ENCODE assay signal across 9 cellular contexts in the genomic region with DNA sequence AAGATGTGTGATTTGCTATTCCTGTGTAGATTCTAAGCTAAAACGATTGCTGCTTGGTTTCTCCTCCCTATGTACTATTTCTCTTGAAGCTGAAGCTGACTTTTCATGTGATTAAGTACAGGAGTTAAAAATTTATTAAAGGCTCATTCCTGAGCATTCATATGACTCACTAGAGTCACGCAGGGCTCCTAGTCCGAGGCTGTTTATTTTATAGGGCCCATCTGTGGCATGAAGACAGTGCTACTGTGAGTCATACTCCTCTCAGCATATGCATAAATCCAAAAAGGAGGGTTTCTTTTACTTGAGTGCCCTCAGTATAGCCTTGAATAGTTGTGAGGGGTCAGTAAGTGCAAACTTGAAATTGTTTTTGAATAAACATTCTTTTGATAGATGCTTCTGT.
A peak's percentile ranks its signal among the peaks of the same experiment; 100 is the strongest.
DNase-seq lines count a peak whose midpoint lies in the region; ATAC-seq and TF ChIP-seq lines count a peak whose summit lies in the region.
"Had no signal": no experiment of that assay in that cellular context is flagged by ENCODE, and none has a peak within 500 bp of the region (broad histone marks: within the 10 kb centered on the region; RNA-seq: fewer than 3 reads in every experiment).

No MANE protein-coding gene starts in this region.

- H3K4me3 ChIP-seq in mesodermal cell (ENCODE audit: extremely low read depth, insufficient read depth, low read length, poor library complexity, severe bottlenecking): no peak overlapping the region

- H3K36me3 ChIP-seq in mesodermal cell (ENCODE audit: control insufficient read depth, insufficient read depth, low read length): no peaks in the 10 kb centered on the region
- H3K36me3 ChIP-seq: spleen had no signal

- H3K4me3 Mint-ChIP-seq in chondrocyte (ENCODE audit: unreplicated experiment) (no peak overlapping the region), type B pancreatic cell (no peak overlapping the region)

- TF ChIP-seq CTCF in AG09319 (IDR thresholded peaks at IDR 0.05; ENCODE audit: low read depth, low read length) (no peak), chondrocyte (IDR thresholded peaks at IDR 0.05) (no peak), type B pancreatic cell (conservative IDR thresholded peaks at IDR 0.05) (no peak)

- H3K36me3 Mint-ChIP-seq in chondrocyte (ENCODE audit: low read depth) (peaks cover 7% of the 10 kb centered on the region), type B pancreatic cell (no peaks in the 10 kb centered on the region)

- H3K4me1 Mint-ChIP-seq in chondrocyte (ENCODE audit: low read depth) (peaks cover 72% of the 10 kb centered on the region), type B pancreatic cell (ENCODE audit: unreplicated experiment) (no peaks in the 10 kb centered on the region)

- peak overlapping the region; percentile 95 for H3K27ac Mint-ChIP-seq in chondrocyte (ENCODE audit: unreplicated experiment)
- H3K27ac Mint-ChIP-seq in type B pancreatic cell: no peak overlapping the region

- H3K27me3 Mint-ChIP-seq in chondrocyte (ENCODE audit: low read depth) (no peaks in the 10 kb centered on the region), type B pancreatic cell (no peaks in the 10 kb centered on the region)

- WGBS in mesodermal cell (ENCODE audit: insufficient coverage in 2 of 2), 2 experiments: 72% methylated on average over 2 of the region's 3 CpGs; no CpG with 5 or more reads in 1 of the 2 experiments

- H3K9me3 Mint-ChIP-seq in chondrocyte (ENCODE audit: low read depth): peaks cover 3% of the 10 kb centered on the region
- no peaks in the 10 kb centered on the region for H3K9me3 Mint-ChIP-seq in type B pancreatic cell

- no peak for ATAC-seq in GM18909 (IDR thresholded peaks at IDR 0.05; ENCODE audit: poor library complexity, unreplicated experiment)

- peak overlapping the region; percentile 47 for H3K27ac ChIP-seq in mesodermal cell (ENCODE audit: low read depth, low read length, severe bottlenecking)

- no peaks in the 10 kb centered on the region for H3K9me3 ChIP-seq in mesodermal cell (ENCODE audit: control insufficient read depth, low read length)
- H3K9me3 ChIP-seq: spleen had no signal

- DNase-seq in AG09319 (ENCODE audit: extremely low read depth, low read depth) (peak; percentile 56), HT1080 (ENCODE audit: low read depth) (peak; percentile 81), chondrocyte (ENCODE audit: low spot score) (no peak), type B pancreatic cell (ENCODE audit: extremely low spot score, unreplicated experiment) (no peak), NCI-H1436 (lab: John Stamatoyannopoulos, UW) (no peak), NCI-H2227 treated with DMSO at 0.1 percent for 48 hours (lab: John Stamatoyannopoulos, UW) (no peak)
- DNase-seq: spleen had no signal

- peaks cover 14% of the 10 kb centered on the region for H3K4me1 ChIP-seq in mesodermal cell (ENCODE audit: control insufficient read depth, insufficient read depth, low read length, poor library complexity, severe bottlenecking)
- H3K4me1 ChIP-seq: spleen had no signal

Comparison
In these comparisons a context has a peak if more than half of its experiments do, and no peak if none do; other contexts are left out.
1. DNase-seq: peak in AG09319 (single experiment) and HT1080 (single experiment); none in chondrocyte (single experiment), type B pancreatic cell (single experiment), NCI-H1436 (single experiment) and NCI-H2227 treated with DMSO at 0.1 percent for 48 hours (single experiment).